In the genomic region with DNA sequence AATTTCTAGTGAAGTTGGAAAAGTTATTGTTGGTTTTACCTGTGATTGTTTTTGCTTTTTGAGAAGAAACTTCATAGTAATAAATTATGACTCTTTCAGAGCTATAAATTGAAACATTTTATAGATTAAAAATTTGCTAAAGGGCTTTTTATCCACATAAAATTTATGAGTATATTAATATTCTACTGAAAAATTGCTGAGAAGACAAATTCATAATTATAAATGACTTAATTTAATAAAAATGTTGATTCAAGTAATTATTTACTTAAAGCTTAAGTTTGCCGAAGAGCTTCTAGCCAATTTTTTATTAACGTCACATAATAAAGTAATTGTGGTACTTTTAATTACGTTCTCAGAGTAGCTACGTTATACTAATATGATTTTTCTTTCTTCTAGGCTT, we compare ENCODE assay signal across 22 cellular contexts.
"Had no signal": no experiment of that assay in that cellular context is flagged by ENCODE, and none has a peak within 500 bp of the region (broad histone marks: within the 10 kb centered on the region; RNA-seq: fewer than 3 reads in every experiment).

No MANE protein-coding gene starts in this region.

- FAIRE-seq: HTR-8/SVneo had no signal

- H3K27ac ChIP-seq: HL-60, KMS-11, RWPE1 had no signal

- DNase-seq: Kasumi-1, MM.1S, NCI-H1092 treated with DMSO at 0.1 percent for 48 hours, NCI-H1436, NCI-H187, NCI-H2029, NCI-H2081 treated with DMSO at 0.1 percent for 48 hours, NCI-H2171, NCI-H226, NCI-H446, NCI-H510A, NCI-H524 treated with DMSO at 0.1 percent for 48 hours, NCI-H69, NCI-H774, SHP77, SK-N-SH, SW 1271 had no signal

- H3K4me2 ChIP-seq: KMS-11, SK-N-SH had no signal

- ATAC-seq: Panc1 had no signal

- H3K9ac ChIP-seq: KMS-11, SK-N-SH had no signal
